Comparison of ENCODE assay signal across 20 cellular contexts in genomic region chr20:63327229-63327745, GRCh38. TPM values are rescaled to one million over a fixed set of nuclear protein-coding genes. Genes with fewer than 3 reads are reported as not detected.
A peak's percentile ranks its signal among the peaks of the same experiment; 100 is the strongest.
DNase-seq lines count a peak whose midpoint lies in the region; ATAC-seq and TF ChIP-seq lines count a peak whose summit lies in the region.
"Had no signal": no experiment of that assay in that cellular context is flagged by ENCODE, and none has a peak within 500 bp of the region (broad histone marks: within the 10 kb centered on the region; RNA-seq: fewer than 3 reads in every experiment).

No MANE protein-coding gene starts in this region.

- H3K4me3 Mint-ChIP-seq in activated T-cell treated with anti-CD3 and anti-CD28 coated beads, Interleukin-2, amount 50 U/mL, for 72 hours = no peak overlapping the region
- H3K4me3 Mint-ChIP-seq in activated T-cell treated with anti-CD3 and anti-CD28 coated beads, Interleukin-2, amount 50 U/mL, for 4 hours = no peak overlapping the region
- H3K4me3 Mint-ChIP-seq in chondrocyte (ENCODE audit: unreplicated experiment) = no peak overlapping the region

- intact Hi-C loops in spleen (cut with DNase I; ENCODE audit: low total_unique reads) = no loop called here

- H3K9ac ChIP-seq in MM.1S (ENCODE audit: low read length) = no peak overlapping the region

- DNase-seq in activated T-cell treated with anti-CD3 and anti-CD28 coated beads, Interleukin-2, amount 50 U/mL, for 72 hours = no peak
- DNase-seq in activated T-cell treated with anti-CD3 and anti-CD28 coated beads, Interleukin-2, amount 50 U/mL, for 4 hours = no peak
- DNase-seq in MM.1S (no peak), chondrocyte (ENCODE audit: low spot score) (peak; percentile 67), spleen (no peak), NCI-H446 (lab: John Stamatoyannopoulos, UW) (no peak)
- no peak for DNase-seq in stimulated activated CD8-positive, alpha-beta memory T cell treated with anti-CD3 and anti-CD28 coated beads, Interleukin-4, amount 100 ng/mL, for 48 hours
- DNase-seq: activated CD4-positive, CD25-positive, alpha-beta regulatory T cell treated with anti-CD3 and anti-CD28 coated beads, Interleukin-2, amount 50 U/mL, for 72 hours; esophagus squamous epithelium; kidney glomerular epithelial cell; NCI-H2029; NCI-H526; Peyer's patch; SW 1271 had no signal

- H3K36me3 ChIP-seq in MM.1S (replicated peaks; ENCODE audit: insufficient read depth, low read length) (no peaks in the 10 kb centered on the region), spleen (no peaks in the 10 kb centered on the region)
- H3K36me3 ChIP-seq: esophagus squamous epithelium, heart left ventricle, Peyer's patch, prostate gland, thoracic aorta had no signal

- H3K4me1 ChIP-seq in MM.1S (ENCODE audit: low read length) (no peaks in the 10 kb centered on the region), spleen (peaks cover 0 to 28% (median 11%) of the 10 kb centered on the region in 6 donors)
- H3K4me1 ChIP-seq: heart left ventricle, Peyer's patch, prostate gland had no signal

- peaks cover 4 to 5% of the 10 kb centered on the region in 2 donors for H3K36me3 Mint-ChIP-seq in activated T-cell treated with anti-CD3 and anti-CD28 coated beads, Interleukin-2, amount 50 U/mL, for 72 hours (ENCODE audit: insufficient read depth in 2 of 2)
- H3K36me3 Mint-ChIP-seq in activated T-cell treated with anti-CD3 and anti-CD28 coated beads, Interleukin-2, amount 50 U/mL, for 4 hours (ENCODE audit: insufficient read depth) = no peaks in the 10 kb centered on the region
- no peaks in the 10 kb centered on the region for H3K36me3 Mint-ChIP-seq in chondrocyte (ENCODE audit: low read depth)

- H3K27me3 ChIP-seq in MM.1S (replicated peaks; ENCODE audit: insufficient read depth, low read length) = peaks cover 65% of the 10 kb centered on the region
- peaks cover 0 to 35% (median 0%) of the 10 kb centered on the region in 7 donors for H3K27me3 ChIP-seq in spleen (replicated peaks in 1 of 7)
- H3K27me3 ChIP-seq: Peyer's patch had no signal

- no peaks in the 10 kb centered on the region for H3K79me2 ChIP-seq in MM.1S (ENCODE audit: low read length)

- H3K27ac Mint-ChIP-seq in activated T-cell treated with anti-CD3 and anti-CD28 coated beads, Interleukin-2, amount 50 U/mL, for 72 hours = peak overlapping the region; percentile 3
- no peak overlapping the region for H3K27ac Mint-ChIP-seq in chondrocyte (ENCODE audit: unreplicated experiment)

- H3K9me2 ChIP-seq in MM.1S (replicated peaks; ENCODE audit: insufficient read depth, low read length) = no peaks in the 10 kb centered on the region

- H4K20me1 ChIP-seq in MM.1S (ENCODE audit: insufficient read depth, low read length) = no peaks in the 10 kb centered on the region

- H3K4me2 ChIP-seq in MM.1S (ENCODE audit: low read depth, low read length) = no peak overlapping the region

- TF ChIP-seq CTCF in MM.1S (IDR thresholded peaks at IDR 0.05; ENCODE audit: low read length) (no peak), chondrocyte (IDR thresholded peaks at IDR 0.05) (no peak), spleen (IDR thresholded peaks at IDR 0.05 in 8 of 11, conservative IDR thresholded peaks at IDR 0.05 in 3 of 11) (no peak)

- H3F3A ChIP-seq in MM.1S (ENCODE audit: insufficient read depth, low read length) = no peaks in the 10 kb centered on the region

- no peaks in the 10 kb centered on the region for H3K9me3 ChIP-seq in MM.1S (replicated peaks; ENCODE audit: insufficient read depth, low read length)
- peaks cover 0 to 29% (median 19%) of the 10 kb centered on the region in 8 donors for H3K9me3 ChIP-seq in spleen
- H3K9me3 ChIP-seq: prostate gland, thoracic aorta had no signal

- TF ChIP-seq POLR2A in spleen (IDR thresholded peaks at IDR 0.05) = no peak

- no peaks in the 10 kb centered on the region for H3K4me1 Mint-ChIP-seq in activated T-cell treated with anti-CD3 and anti-CD28 coated beads, Interleukin-2, amount 50 U/mL, for 72 hours (ENCODE audit: low read depth)
- H3K4me1 Mint-ChIP-seq in activated T-cell treated with anti-CD3 and anti-CD28 coated beads, Interleukin-2, amount 50 U/mL, for 4 hours (ENCODE audit: low read depth) = peaks cover 4% of the 10 kb centered on the region
- no peaks in the 10 kb centered on the region for H3K4me1 Mint-ChIP-seq in chondrocyte (ENCODE audit: low read depth)

- 63 to 82% (median 79%) methylated on average over 5 to 8 of the region's 8 CpGs for WGBS in spleen, 5 donors

- no peak for ATAC-seq in activated T-cell treated with anti-CD3 and anti-CD28 coated beads, Interleukin-2, amount 50 U/mL, for 72 hours (replicated peaks in 1 of 2)
- ATAC-seq in activated T-cell treated with anti-CD3 and anti-CD28 coated beads, Interleukin-2, amount 50 U/mL, for 4 hours = no peak
- no peak for ATAC-seq in HG03571 (IDR thresholded peaks at IDR 0.05; ENCODE audit: unreplicated experiment)
- ATAC-seq: heart left ventricle had no signal

- no peaks in the 10 kb centered on the region for H3K27me3 Mint-ChIP-seq in activated T-cell treated with anti-CD3 and anti-CD28 coated beads, Interleukin-2, amount 50 U/mL, for 72 hours (ENCODE audit: low read depth)
- peaks cover 5% of the 10 kb centered on the region for H3K27me3 Mint-ChIP-seq in activated T-cell treated with anti-CD3 and anti-CD28 coated beads, Interleukin-2, amount 50 U/mL, for 4 hours (ENCODE audit: low read depth)
- H3K27me3 Mint-ChIP-seq in chondrocyte (ENCODE audit: low read depth) = peaks cover 17% of the 10 kb centered on the region

- H3K4me3 ChIP-seq in MM.1S (ENCODE audit: low read length) (no peak overlapping the region), spleen (peak overlapping the region in 1 of 8 donors; percentile 0)
- H3K4me3 ChIP-seq: esophagus squamous epithelium, heart left ventricle, Peyer's patch, prostate gland, thoracic aorta had no signal

- peaks cover 5 to 6% of the 10 kb centered on the region in 2 donors for H3K9me3 Mint-ChIP-seq in activated T-cell treated with anti-CD3 and anti-CD28 coated beads, Interleukin-2, amount 50 U/mL, for 72 hours
- H3K9me3 Mint-ChIP-seq in activated T-cell treated with anti-CD3 and anti-CD28 coated beads, Interleukin-2, amount 50 U/mL, for 4 hours = peaks cover 7% of the 10 kb centered on the region
- peaks cover 8% of the 10 kb centered on the region for H3K9me3 Mint-ChIP-seq in chondrocyte (ENCODE audit: low read depth)

- H3K27ac ChIP-seq in MM.1S (ENCODE audit: low read length) = no peak overlapping the region
- peak overlapping the region; percentile 38 to 91 (median 76) for H3K27ac ChIP-seq in spleen
- H3K27ac ChIP-seq: heart left ventricle, prostate gland, thoracic aorta had no signal

- H2AFZ ChIP-seq in MM.1S (ENCODE audit: low read length) = 0 out of 2 replicates have a peak overlapping the region, but pooled peaks have one; percentile 34

RNA-seq across cellular contexts. Expression of gene CHRNA4, which starts 33.9 kb away (rescaled TPM):
- not detected for total RNA-seq in activated T-cell treated with anti-CD3 and anti-CD28 coated beads, Interleukin-2, amount 50 U/mL, for 72 hours
- total RNA-seq in activated T-cell treated with anti-CD3 and anti-CD28 coated beads, Interleukin-2, amount 50 U/mL, for 4 hours = not detected
- total RNA-seq in chondrocyte = not detected in 3 replicates
- total RNA-seq in spleen = 10 to 100 TPM in 1 of 7 donors, 1 to 10 TPM in 4, under 1 TPM in 2; 0.74 to 13.8 (median 1.7) TPM
- polyA plus RNA-seq in spleen = under 1 TPM in 2 of 3 donors, not detected in 1; 0.15 to 0.86 TPM
- total RNA-seq: esophagus squamous epithelium, MCF 10A, Peyer's patch, thoracic aorta had no signal

RNA-seq across cellular contexts. Expression of gene COL20A1, which starts 34.3 kb away (rescaled TPM):
- under 1 TPM; 0.50 to 0.58 TPM for total RNA-seq in activated T-cell treated with anti-CD3 and anti-CD28 coated beads, Interleukin-2, amount 50 U/mL, for 72 hours
- not detected for total RNA-seq in activated T-cell treated with anti-CD3 and anti-CD28 coated beads, Interleukin-2, amount 50 U/mL, for 4 hours
- total RNA-seq in chondrocyte (0.21 TPM in 1 of 3 replicates, not detected in the others), spleen (1 to 10 TPM in 2 of 7 donors, under 1 TPM in 3, not detected in 2; 0.23 to 2.1 (median 0.77) TPM)
- polyA plus RNA-seq in spleen = under 1 TPM; 0.12 to 0.77 (median 0.43) TPM
- total RNA-seq: dermis microvascular lymphatic vessel endothelial cell, esophagus squamous epithelium, heart left ventricle, Peyer's patch, thoracic aorta had no signal
- polyA plus RNA-seq: heart left ventricle had no signal

RNA-seq across cellular contexts. Expression of gene ARFGAP1, which starts 54.7 kb away (rescaled TPM):
- 10 to 100 TPM; 75.8 to 76.6 TPM for total RNA-seq in activated T-cell treated with anti-CD3 and anti-CD28 coated beads, Interleukin-2, amount 50 U/mL, for 72 hours
- 100 to 1,000 TPM; 110 to 112 (median 110) TPM for total RNA-seq in activated T-cell treated with anti-CD3 and anti-CD28 coated beads, Interleukin-2, amount 50 U/mL, for 4 hours
- 117 to 186 TPM (median 124 TPM) in 3 replicates for total RNA-seq in chondrocyte
- total RNA-seq in spleen = 100 to 1,000 TPM in 3 of 7 donors, 10 to 100 TPM in 4; 51.9 to 105 (median 91.7) TPM
- polyA plus RNA-seq in spleen = 100 to 1,000 TPM in 2 of 3 donors, 10 to 100 TPM in 1; 44.4 to 165 (median 112) TPM
